ENCODE assay signal across 14 cellular contexts in the genomic region with DNA sequence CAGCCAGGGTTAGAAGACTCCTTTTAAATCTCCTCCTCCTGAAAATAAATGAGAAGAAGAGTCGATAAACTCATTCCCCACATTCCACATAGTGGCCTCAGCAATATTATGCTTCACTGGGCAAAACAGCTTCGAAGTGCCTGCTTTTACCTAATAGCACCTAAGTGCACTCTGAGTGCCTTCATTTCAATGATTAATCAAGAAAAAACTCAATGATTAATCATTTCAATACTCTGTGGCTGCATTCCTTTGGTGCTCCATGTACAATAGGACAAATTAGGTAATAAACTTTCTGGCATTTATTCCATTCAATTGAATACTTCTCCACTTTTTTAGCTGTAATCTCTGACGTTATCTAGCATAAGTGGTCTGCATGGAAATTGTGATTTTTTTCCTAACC.
DNase-seq lines count a peak whose midpoint lies in the region; ATAC-seq and TF ChIP-seq lines count a peak whose summit lies in the region.
"Had no signal": no experiment of that assay in that cellular context is flagged by ENCODE, and none has a peak within 500 bp of the region (broad histone marks: within the 10 kb centered on the region; RNA-seq: fewer than 3 reads in every experiment).

No MANE protein-coding gene starts in this region.

- intact Hi-C loops in naive thymus-derived CD4-positive, alpha-beta T cell (cut with micrococcal nuclease): no loop called here

- no peak overlapping the region for H2BK12ac ChIP-seq in mesenchymal stem cell (ENCODE audit: low read length in 2 of 2)

- CTCF ChIA-PET in naive thymus-derived CD4-positive, alpha-beta T cell (lab: Charles Lee): no interaction called here

- no peaks in the 10 kb centered on the region for H3K79me2 ChIP-seq in ACC112 (ENCODE audit: control insufficient read depth, insufficient read depth, low read length, unreplicated experiment)
- H3K79me2 ChIP-seq: parathyroid adenoma had no signal

- H3K4ac ChIP-seq in mesenchymal stem cell (ENCODE audit: low read depth in 1 of 2, low read length in 2 of 2): no peak overlapping the region

- no peak overlapping the region for H3K23ac ChIP-seq in mesenchymal stem cell (ENCODE audit: low read length in 2 of 2)

- peaks cover 10% of the 10 kb centered on the region for H3K9me3 ChIP-seq in mesenchymal stem cell (ENCODE audit: control insufficient read depth, low read length)
- no peaks in the 10 kb centered on the region for H3K9me3 ChIP-seq in naive thymus-derived CD4-positive, alpha-beta T cell (ENCODE audit: control insufficient read depth in 2 of 3, low read length in 3 of 3)

- no peak overlapping the region for H2BK120ac ChIP-seq in mesenchymal stem cell (ENCODE audit: low read depth, low read length)

- H4K8ac ChIP-seq in mesenchymal stem cell (ENCODE audit: low read length): no peak overlapping the region

- H3K18ac ChIP-seq in mesenchymal stem cell (ENCODE audit: low read depth in 1 of 2, low read length in 2 of 2): no peak overlapping the region

- TF ChIP-seq CTCF in cardiac fibroblast (IDR thresholded peaks at IDR 0.05; ENCODE audit: low read depth, low read length): no peak

- peaks cover 0 to 10% (median 0%) of the 10 kb centered on the region in 7 donors for H3K4me1 Mint-ChIP-seq in naive thymus-derived CD4-positive, alpha-beta T cell
- H3K4me1 Mint-ChIP-seq: immature natural killer cell had no signal

- peak overlapping the region; percentile 48; the same call in 1 of the 2 replicates for H3K4me3 ChIP-seq in ACC112 (ENCODE audit: low read depth, low read length)
- no peak overlapping the region for H3K4me3 ChIP-seq in cardiac fibroblast (replicated peaks in 1 of 2; ENCODE audit: low read depth in 2 of 2, low read length in 2 of 2)
- no peak overlapping the region for H3K4me3 ChIP-seq in mesenchymal stem cell (ENCODE audit: insufficient read depth in 1 of 2, low read depth in 1 of 2, low read length in 2 of 2)
- H3K4me3 ChIP-seq in naive thymus-derived CD4-positive, alpha-beta T cell (ENCODE audit: low read length): no peak overlapping the region

- peak overlapping the region; percentile 50 for H3K9ac ChIP-seq in mesenchymal stem cell (ENCODE audit: low read length)
- H3K9ac ChIP-seq: parathyroid adenoma had no signal

- no peak for TF ChIP-seq EP300 in Ishikawa (IDR thresholded peaks at IDR 0.05; ENCODE audit: borderline replicate concordance)

- no peak overlapping the region for H4K91ac ChIP-seq in mesenchymal stem cell (ENCODE audit: low read length)

- no peak overlapping the region for H2AK5ac ChIP-seq in mesenchymal stem cell (ENCODE audit: low read length, severe bottlenecking)

- peaks cover 30% of the 10 kb centered on the region for H3K4me1 ChIP-seq in ACC112 (ENCODE audit: control insufficient read depth, insufficient read depth, low read length, unreplicated experiment)
- H3K4me1 ChIP-seq in mesenchymal stem cell (ENCODE audit: control insufficient read depth, insufficient read depth, low read depth, low read length): peaks cover 7% of the 10 kb centered on the region
- H3K4me1 ChIP-seq in naive thymus-derived CD4-positive, alpha-beta T cell (ENCODE audit: control insufficient read depth in 2 of 2, insufficient read depth in 2 of 2, low read length in 2 of 2): no peaks in the 10 kb centered on the region
- H3K4me1 ChIP-seq: parathyroid adenoma had no signal

- H3K36me3 ChIP-seq in ACC112 (ENCODE audit: insufficient read depth, low read length) (no peaks in the 10 kb centered on the region), mesenchymal stem cell (ENCODE audit: control insufficient read depth in 1 of 2, insufficient read depth in 2 of 2, low read depth in 1 of 2, low read length in 2 of 2) (no peaks in the 10 kb centered on the region)
- H3K36me3 ChIP-seq in naive thymus-derived CD4-positive, alpha-beta T cell (ENCODE audit: control insufficient read depth in 2 of 3, insufficient read depth in 3 of 3, low read length in 3 of 3): no peaks in the 10 kb centered on the region

- H3K4me2 ChIP-seq in mesenchymal stem cell (ENCODE audit: low read length, poor library complexity, severe bottlenecking): no peak overlapping the region

- peaks cover 0 to 4% (median 0%) of the 10 kb centered on the region in 5 donors for H3K36me3 Mint-ChIP-seq in naive thymus-derived CD4-positive, alpha-beta T cell
- H3K36me3 Mint-ChIP-seq: activated naive CD4-positive, alpha-beta T cell treated with anti-CD3 and anti-CD28 coated beads, Interleukin-2, amount 10 ng/mL, durations not matched to agents 7 days and 5 days; immature natural killer cell had no signal

- H3K9me3 Mint-ChIP-seq in naive thymus-derived CD4-positive, alpha-beta T cell: peaks cover 0 to 8% (median 0%) of the 10 kb centered on the region in 11 donors
- H3K9me3 Mint-ChIP-seq: activated naive CD4-positive, alpha-beta T cell treated with anti-CD3 and anti-CD28 coated beads, Interleukin-2, amount 10 ng/mL, durations not matched to agents 7 days and 5 days had no signal

- H2AFZ ChIP-seq in ACC112 (ENCODE audit: low read length, unreplicated experiment): peak overlapping the region; percentile 76
- H2AFZ ChIP-seq in mesenchymal stem cell (ENCODE audit: low read depth, low read length): no peak overlapping the region
- H2AFZ ChIP-seq: parathyroid adenoma had no signal

- 52% methylated on average over 3 of the region's 3 CpGs for WGBS in mesenchymal stem cell

- no peaks in the 10 kb centered on the region for H3K79me1 ChIP-seq in mesenchymal stem cell (replicated peaks; ENCODE audit: low read length, poor library complexity, severe bottlenecking)

- POLR2A ChIA-PET in naive thymus-derived CD4-positive, alpha-beta T cell (lab: Charles Lee): no interaction called here

- H3K27ac ChIP-seq in ACC112 (ENCODE audit: low read depth, low read length): peak overlapping the region; percentile 75
- peak overlapping the region; percentile 97 for H3K27ac ChIP-seq in mesenchymal stem cell (ENCODE audit: low read length, poor library complexity, severe bottlenecking)
- H3K27ac ChIP-seq in naive thymus-derived CD4-positive, alpha-beta T cell (ENCODE audit: low read depth, low read length): no peak overlapping the region
- H3K27ac ChIP-seq: parathyroid adenoma had no signal

- H2BK15ac ChIP-seq in mesenchymal stem cell (ENCODE audit: low read depth, poor library complexity, severe bottlenecking): no peak overlapping the region

- DNase-seq in cardiac fibroblast (ENCODE audit: low read depth in 2 of 2): peak; percentile 15 to 88
- peak; percentile 28 for DNase-seq in mesenchymal stem cell
- no peak for DNase-seq in naive thymus-derived CD4-positive, alpha-beta T cell
- DNase-seq in NCI-H748 (lab: John Stamatoyannopoulos, UW; ENCODE audit: unreplicated experiment): no peak
- no peak for DNase-seq in DMS79 (lab: John Stamatoyannopoulos, UW)
- DNase-seq: activated CD4-positive, alpha-beta T cell treated with anti-CD3 and anti-CD28 coated beads for 36 hours; activated naive CD4-positive, alpha-beta T cell treated with anti-CD3 and anti-CD28 coated beads, Interleukin-2, amount 10 ng/mL, durations not matched to agents 7 days and 5 days; immature natural killer cell; MM.1S; NCI-H526 had no signal

- TF ChIP-seq RAD21 in Ishikawa (IDR thresholded peaks at IDR 0.05; ENCODE audit: low read depth): no peak

- no peak overlapping the region for H3K4me3 Mint-ChIP-seq in naive thymus-derived CD4-positive, alpha-beta T cell
- H3K4me3 Mint-ChIP-seq: activated CD4-positive, alpha-beta T cell treated with anti-CD3 and anti-CD28 coated beads for 36 hours; activated naive CD4-positive, alpha-beta T cell treated with anti-CD3 and anti-CD28 coated beads, Interleukin-2, amount 10 ng/mL, durations not matched to agents 7 days and 5 days; immature natural killer cell had no signal

- no peak for ATAC-seq in naive thymus-derived CD4-positive, alpha-beta T cell
- no peak for ATAC-seq in HG03196 (IDR thresholded peaks at IDR 0.05; ENCODE audit: unreplicated experiment)
- ATAC-seq: activated CD4-positive, alpha-beta T cell treated with anti-CD3 and anti-CD28 coated beads for 36 hours had no signal

- H3K27me3 Mint-ChIP-seq in naive thymus-derived CD4-positive, alpha-beta T cell: peaks cover 0 to 43% (median 34%) of the 10 kb centered on the region in 5 donors
- H3K27me3 Mint-ChIP-seq: activated naive CD4-positive, alpha-beta T cell treated with anti-CD3 and anti-CD28 coated beads, Interleukin-2, amount 10 ng/mL, durations not matched to agents 7 days and 5 days had no signal

- no peak overlapping the region for H3K27ac Mint-ChIP-seq in naive thymus-derived CD4-positive, alpha-beta T cell
- H3K27ac Mint-ChIP-seq: activated naive CD4-positive, alpha-beta T cell treated with anti-CD3 and anti-CD28 coated beads, Interleukin-2, amount 10 ng/mL, durations not matched to agents 7 days and 5 days; immature natural killer cell had no signal

- no peak overlapping the region for H3K14ac ChIP-seq in mesenchymal stem cell (ENCODE audit: low read length in 2 of 2)

- H3K27me3 ChIP-seq in ACC112 (ENCODE audit: insufficient read depth, low read length) (no peaks in the 10 kb centered on the region), mesenchymal stem cell (ENCODE audit: control insufficient read depth in 1 of 2, insufficient read depth in 1 of 2, low read length in 2 of 2) (no peaks in the 10 kb centered on the region)
- H3K27me3 ChIP-seq in naive thymus-derived CD4-positive, alpha-beta T cell (ENCODE audit: control insufficient read depth in 2 of 2, insufficient read depth in 2 of 2, low read length in 2 of 2): no peaks in the 10 kb centered on the region

- peak overlapping the region; percentile 71 for H2BK5ac ChIP-seq in mesenchymal stem cell (ENCODE audit: low read depth, low read length, poor library complexity, severe bottlenecking)

TF ChIP-seq in Ishikawa, 13 proteins besides CTCF, POLR2A, EP300 and RAD21:
- TF ChIP-seq TEAD4 (IDR thresholded peaks at IDR 0.05) (peak; percentile 48; the same call in 1 of the 2 replicates), EGR1 (IDR thresholded peaks at IDR 0.05) (no peak), NFIC (IDR thresholded peaks at IDR 0.05) (0 out of 2 replicates have a peak, but pooled peaks have one; percentile 22)

Comparison
In these comparisons a context has a peak if more than half of its experiments do, and no peak if none do; other contexts are left out.
1. DNase-seq: peak in cardiac fibroblast (2 of 2) and mesenchymal stem cell (single experiment); none in naive thymus-derived CD4-positive, alpha-beta T cell (0 of 9), NCI-H748 (single experiment) and DMS79 (single experiment).